In genomic region chr4:18234108-18234507, GRCh38 we compare ENCODE assay signal across 27 cellular contexts.
"Had no signal": no experiment of that assay in that cellular context is flagged by ENCODE, and none has a peak within 500 bp of the region (broad histone marks: within the 10 kb centered on the region; RNA-seq: fewer than 3 reads in every experiment).

No MANE protein-coding gene starts in this region.

- H3K9me3 ChIP-seq: adrenal gland, body of pancreas, esophagus squamous epithelium had no signal

- H3K27ac ChIP-seq: adrenal gland, body of pancreas, epithelial cell of prostate, esophagus squamous epithelium, gastroesophageal sphincter, heart right ventricle, hepatocyte had no signal

- ATAC-seq: activated CD8-positive, alpha-beta memory T cell treated with anti-CD3 and anti-CD28 coated beads, Interleukin-2, amount 10 ng/mL, durations not matched to agents 7 days and 5 days; activated CD8-positive, alpha-beta T cell treated with anti-CD3 and anti-CD28 coated beads for 36 hours; activated naive CD8-positive, alpha-beta T cell treated with anti-CD3 and anti-CD28 coated beads, Interleukin-2, amount 50 U/mL, for 24 hours; body of pancreas; gastroesophageal sphincter; heart right ventricle had no signal

- H3K4me3 ChIP-seq: adrenal gland, body of pancreas, esophagus squamous epithelium, gastroesophageal sphincter, heart right ventricle, hepatocyte had no signal

- H2AFZ ChIP-seq: hepatocyte had no signal

- H3K4me2 ChIP-seq: hepatocyte had no signal

- H3K79me2 ChIP-seq: hepatocyte had no signal

- H3K4me1 ChIP-seq: adrenal gland, body of pancreas, esophagus squamous epithelium, gastroesophageal sphincter, heart right ventricle had no signal

- H3K27me3 ChIP-seq: adrenal gland, body of pancreas, esophagus squamous epithelium, gastroesophageal sphincter, heart right ventricle, hepatocyte had no signal

- DNase-seq: activated CD4-positive, alpha-beta T cell treated with anti-CD3 and anti-CD28 coated beads for 1 hour; activated CD4-positive, alpha-beta T cell treated with anti-CD3 and anti-CD28 coated beads for 48 hours; activated CD4-positive, alpha-beta T cell treated with anti-CD3 and anti-CD28 coated beads, Interleukin-2, amount 50 U/mL, for 1 hour; activated CD4-positive, alpha-beta T cell treated with anti-CD3 and anti-CD28 coated beads, Interleukin-2, amount 50 U/mL, for 48 hours; activated CD4-positive, CD25-positive, alpha-beta regulatory T cell; activated CD8-positive, alpha-beta memory T cell treated with anti-CD3 and anti-CD28 coated beads, Interleukin-2, amount 10 ng/mL, durations not matched to agents 7 days and 5 days; activated CD8-positive, alpha-beta memory T cell treated with anti-CD3 and anti-CD28 coated beads, Interleukin-2, amount 50 U/mL, for 4 hours; activated CD8-positive, alpha-beta T cell treated with anti-CD3 and anti-CD28 coated beads for 36 hours; activated effector memory CD4-positive, alpha-beta T cell treated with anti-CD3 and anti-CD28 coated beads, Interleukin-2, amount 50 U/mL, for 16 hours; activated naive CD4-positive, alpha-beta T cell treated with anti-CD3 and anti-CD28 coated beads for 36 hours; activated naive CD8-positive, alpha-beta T cell treated with anti-CD3 and anti-CD28 coated beads for 36 hours; activated naive CD8-positive, alpha-beta T cell treated with anti-CD3 and anti-CD28 coated beads, Interleukin-2, amount 50 U/mL, for 24 hours; activated T-cell treated with anti-CD3 and anti-CD28 coated beads, Interleukin-2, amount 50 U/mL, for 1 hour; activated T-cell treated with anti-CD3 and anti-CD28 coated beads, Interleukin-2, amount 50 U/mL, for 48 hours; adrenal gland; amygdala; aorta; body of pancreas; caudate nucleus; effector CD8-positive, alpha-beta T cell; esophagus squamous epithelium; foreskin melanocyte; heart right ventricle; T-helper 2 cell had no signal

- H3K36me3 ChIP-seq: adrenal gland, esophagus squamous epithelium, gastroesophageal sphincter, heart right ventricle had no signal
